9 cellular contexts compared by ENCODE assay signal in genomic region chr17:35879748-35880654, GRCh38. TPM values are rescaled to one million over a fixed set of nuclear protein-coding genes. Genes with fewer than 3 reads are reported as not detected.
A peak's percentile ranks its signal among the peaks of the same experiment; 100 is the strongest.
DNase-seq lines count a peak whose midpoint lies in the region; ATAC-seq, FAIRE-seq and TF ChIP-seq lines count a peak whose summit lies in the region.
"Had no signal": no experiment of that assay in that cellular context is flagged by ENCODE, and none has a peak within 500 bp of the region (broad histone marks: within the 10 kb centered on the region; RNA-seq: fewer than 3 reads in every experiment).

CCL5 (minus strand) TSS chr17:35880360.

- H3K4me3 ChIP-seq in GM12865 (ENCODE audit: low read depth, low read length), result peak within 1 kb of the TSS; percentile 48
- H3K4me3 ChIP-seq in HL-60 (replicated peaks; ENCODE audit: insufficient read depth, low read length), result peak within 1 kb of the TSS; percentile 17
- no peak within 1 kb of the TSS for H3K4me3 ChIP-seq in kidney (ENCODE audit: low read length in 2 of 2)
- no peak within 1 kb of the TSS for H3K4me3 ChIP-seq in Caco-2 (ENCODE audit: low read depth, low read length)

- peak within 1 kb of the TSS; percentile 98 for H3K4me3 Mint-ChIP-seq in natural killer cell treated with Interleukin-12 subunit alpha and Interleukin-12 subunit beta and Interleukin-15 and Interleukin-18, amount 100 ng/mL, for 72 hours
- H3K4me3 Mint-ChIP-seq in Caco-2 (ENCODE audit: unreplicated experiment), result no peak within 1 kb of the TSS

- TF ChIP-seq CTCF in GM12865 (IDR thresholded peaks at IDR 0.05; ENCODE audit: insufficient read depth, low read depth, low read length, missing control alignments) (no peak), HL-60 (IDR thresholded peaks at IDR 0.05; ENCODE audit: insufficient read depth, low read length) (no peak), kidney (IDR thresholded peaks at IDR 0.05; ENCODE audit: borderline replicate concordance, extremely low read depth, insufficient read depth) (no peak), Caco-2 (IDR thresholded peaks at IDR 0.05; ENCODE audit: insufficient read depth in 1 of 2, low read depth in 1 of 2, low read length in 1 of 2, severe bottlenecking in 1 of 2, unreplicated experiment in 1 of 2) (no peak)

- peak within 1 kb of the TSS; percentile 99 for H3K27ac Mint-ChIP-seq in natural killer cell treated with Interleukin-12 subunit alpha and Interleukin-12 subunit beta and Interleukin-15 and Interleukin-18, amount 100 ng/mL, for 72 hours
- no peak within 1 kb of the TSS for H3K27ac Mint-ChIP-seq in Caco-2 (ENCODE audit: unreplicated experiment)

- H3K4me1 ChIP-seq in kidney (ENCODE audit: control insufficient read depth in 1 of 2, insufficient read depth in 1 of 2, low read depth in 1 of 2, low read length in 2 of 2) (peaks cover 0 to 3% of the 10 kb centered on the region in 2 donors), Caco-2 (no peaks in the 10 kb centered on the region)

- no peaks in the 10 kb centered on the region for H3K9me3 Mint-ChIP-seq in natural killer cell treated with Interleukin-12 subunit alpha and Interleukin-12 subunit beta and Interleukin-15 and Interleukin-18, amount 100 ng/mL, for 72 hours
- H3K9me3 Mint-ChIP-seq in Caco-2 (ENCODE audit: unreplicated experiment), result no peaks in the 10 kb centered on the region

- CTCF ChIA-PET in activated CD8-positive, alpha-beta memory T cell treated with anti-CD3 and anti-CD28 coated beads for 36 hours (lab: Charles Lee), result interaction anchor here (0.7 to 5.4 kb wide), 7 partner anchors 9 to 603 kb away, joined by 3 to 48 read pairs (median 3); no protein-coding TSS in a partner anchor
- CTCF ChIA-PET in Caco-2 (lab: Charles Lee), result interaction anchor here (0.6 kb wide), 1 partner anchor 1086 kb away, joined by 3 read pairs; no protein-coding TSS in a partner anchor

- H3K27me3 ChIP-seq in HL-60 (ENCODE audit: insufficient read depth, poor library complexity, severe bottlenecking), result no peaks in the 10 kb centered on the region
- H3K27me3 ChIP-seq in Caco-2 (replicated peaks; ENCODE audit: control insufficient read depth, insufficient read depth, low read length), result no peaks in the 10 kb centered on the region

- no peaks in the 10 kb centered on the region for H3K36me3 ChIP-seq in kidney (ENCODE audit: control insufficient read depth in 1 of 2, insufficient read depth in 2 of 2, low read length in 2 of 2)
- H3K36me3 ChIP-seq in Caco-2 (ENCODE audit: control insufficient read depth, insufficient read depth, low read length), result no peaks in the 10 kb centered on the region

- intact Hi-C loops in kidney (cut with DNase I) (no loop called here), Caco-2 (cut with micrococcal nuclease; ENCODE audit: unreplicated experiment) (no loop called here)

- peaks cover 28% of the 10 kb centered on the region for H3K36me3 Mint-ChIP-seq in natural killer cell treated with Interleukin-12 subunit alpha and Interleukin-12 subunit beta and Interleukin-15 and Interleukin-18, amount 100 ng/mL, for 72 hours
- H3K36me3 Mint-ChIP-seq in Caco-2 (ENCODE audit: insufficient read depth, unreplicated experiment), result no peaks in the 10 kb centered on the region

- peak; percentile 79 for ATAC-seq in GM21367 (IDR thresholded peaks at IDR 0.05; ENCODE audit: unreplicated experiment)
- ATAC-seq in natural killer cell treated with Interleukin-12 subunit alpha and Interleukin-12 subunit beta and Interleukin-15 and Interleukin-18, amount 100 ng/mL, for 72 hours, result peak; percentile 91 to 95

- no peaks in the 10 kb centered on the region for H3K27me3 Mint-ChIP-seq in natural killer cell treated with Interleukin-12 subunit alpha and Interleukin-12 subunit beta and Interleukin-15 and Interleukin-18, amount 100 ng/mL, for 72 hours
- no peaks in the 10 kb centered on the region for H3K27me3 Mint-ChIP-seq in Caco-2 (ENCODE audit: insufficient read depth, unreplicated experiment)

- POLR2A ChIA-PET in activated CD8-positive, alpha-beta memory T cell treated with anti-CD3 and anti-CD28 coated beads for 36 hours (lab: Charles Lee), result interaction anchor here (0.5 to 6.6 kb wide), 13 partner anchors 15 to 1527 kb away, joined by 3 to 189 read pairs (median 3); partner anchors contain the start of genes CCL3, RDM1 and TAF15
- POLR2A ChIA-PET in Caco-2 (lab: Charles Lee), result no interaction called here

- no peak for FAIRE-seq in kidney (lab: Jason Lieb, UNC)

- H3K4me1 Mint-ChIP-seq in natural killer cell treated with Interleukin-12 subunit alpha and Interleukin-12 subunit beta and Interleukin-15 and Interleukin-18, amount 100 ng/mL, for 72 hours (ENCODE audit: low read depth in 2 of 2), result peaks cover 56 to 63% of the 10 kb centered on the region in 2 donors
- H3K4me1 Mint-ChIP-seq in Caco-2 (ENCODE audit: low read depth, unreplicated experiment), result no peaks in the 10 kb centered on the region

- H3K9ac ChIP-seq in kidney (ENCODE audit: low read length in 2 of 2), result no peak within 1 kb of the TSS

- H3K27ac ChIP-seq in HL-60 (replicated peaks), result peak within 1 kb of the TSS; percentile 34
- H3K27ac ChIP-seq in kidney (ENCODE audit: low read depth in 2 of 2, low read length in 2 of 2), result no peak within 1 kb of the TSS

- H3K9me3 ChIP-seq in kidney (ENCODE audit: control insufficient read depth in 1 of 2, low read length in 2 of 2) (no peaks in the 10 kb centered on the region), Caco-2 (no peaks in the 10 kb centered on the region)

- DNase-seq in GM12865 (ENCODE audit: low read depth) (peak; percentile 92), HL-60 (ENCODE audit: low read depth in 1 of 2, low spot score in 1 of 2) (peak; percentile 63 to 77), NCI-H2107 treated with DMSO at 0.1 percent for 48 hours (lab: John Stamatoyannopoulos, UW; ENCODE audit: unreplicated experiment) (no peak), kidney (no peak), Caco-2 (no peak)
- DNase-seq in natural killer cell treated with Interleukin-12 subunit alpha and Interleukin-12 subunit beta and Interleukin-15 and Interleukin-18, amount 100 ng/mL, for 72 hours (ENCODE audit: low spot score), result peak; percentile 89

- no TSS peak for BruUV-seq in Caco-2 (replicated peaks; lab: Mats Ljungman, UMichigan)

RNA-seq across cellular contexts. Expression of gene CCL5, which starts in this region (rescaled TPM):
- total RNA-seq in activated CD8-positive, alpha-beta memory T cell treated with anti-CD3 and anti-CD28 coated beads for 36 hours, result 100 to 1,000 TPM; 455 to 477 TPM
- 100 to 1,000 TPM in 1 of 2 donors, 10 to 100 TPM in 1; 97.5 to 224 TPM for total RNA-seq in natural killer cell treated with Interleukin-12 subunit alpha and Interleukin-12 subunit beta and Interleukin-15 and Interleukin-18, amount 100 ng/mL, for 72 hours
- total RNA-seq in kidney (10.3 TPM), Caco-2 (2022) (not detected in 2 replicates)
- polyA plus RNA-seq in kidney (ENCODE audit: insufficient read depth, low read depth, low replicate concordance), result 4.2 TPM
- total RNA-seq: NCI-H460 had no signal

Comparison
In these comparisons a context has a peak if more than half of its experiments do, and no peak if none do; other contexts are left out.
1. RNA of gene CCL5 (total RNA-seq): 455 to 477 TPM in activated CD8-positive, alpha-beta memory T cell treated with anti-CD3 and anti-CD28 coated beads for 36 hours, 97.5 to 224 TPM in natural killer cell treated with Interleukin-12 subunit alpha and Interleukin-12 subunit beta and Interleukin-15 and Interleukin-18, amount 100 ng/mL, for 72 hours and 10.3 TPM in kidney (single experiment); not detected in Caco-2; every median in the first group is over 10 times any median in the second.
2. DNase-seq: peak in GM12865 (single experiment), HL-60 (2 of 2) and natural killer cell treated with Interleukin-12 subunit alpha and Interleukin-12 subunit beta and Interleukin-15 and Interleukin-18, amount 100 ng/mL, for 72 hours (single experiment); none in NCI-H2107 treated with DMSO at 0.1 percent for 48 hours (single experiment), kidney (single experiment) and Caco-2 (0 of 2).
3. H3K4me3 ChIP-seq: peak in GM12865 (single experiment) and HL-60 (single experiment); none in kidney (0 of 2) and Caco-2 (single experiment).